Comparison of ENCODE assay signal across 1 cellular context in genomic region chr15:58110999-58111717, GRCh38.
TF ChIP-seq lines count a peak whose summit lies in the region.

No MANE protein-coding gene starts in this region.

TF ChIP-seq in K562, 482 proteins besides CTCF, POLR2A, EP300 and RAD21 (continued from another document and continues in another):
- TF ChIP-seq CUX1 (CRISPR knock-in tag; IDR thresholded peaks at IDR 0.05) (no peak; the same call in 1 of the 2 replicates), ZNF184 (CRISPR knock-in tag; IDR thresholded peaks at IDR 0.05) (no peak), ZEB2 (IDR thresholded peaks at IDR 0.05) (peak; percentile 100), CHCHD3 (CRISPR knock-in tag; IDR thresholded peaks at IDR 0.05) (no peak), PCBP1 (IDR thresholded peaks at IDR 0.05; ENCODE audit: low read depth, low read length, poor library complexity, severe bottlenecking) (no peak), ZC3H4 (CRISPR knock-in tag; IDR thresholded peaks at IDR 0.05; ENCODE audit: borderline replicate concordance) (no peak), ZBTB2 (IDR thresholded peaks at IDR 0.05) (peak; percentile 92), ZNF175 (CRISPR knock-in tag; IDR thresholded peaks at IDR 0.05; ENCODE audit: low read depth) (no peak), IRF2 (CRISPR knock-in tag; IDR thresholded peaks at IDR 0.05) (no peak), CBFB (CRISPR knock-in tag; IDR thresholded peaks at IDR 0.05) (no peak), ZNF263 (CRISPR knock-in tag; IDR thresholded peaks at IDR 0.05; ENCODE audit: borderline replicate concordance) (no peak), THAP12 (CRISPR knock-in tag; IDR thresholded peaks at IDR 0.05) (no peak), ZNF124 (CRISPR knock-in tag; IDR thresholded peaks at IDR 0.05) (no peak), CGGBP1 (CRISPR knock-in tag; IDR thresholded peaks at IDR 0.05) (no peak), TRIM25 (IDR thresholded peaks at IDR 0.05; ENCODE audit: borderline replicate concordance) (no peak), FOXK2 (conservative IDR thresholded peaks at IDR 0.05 in 1 of 2, IDR thresholded peaks at IDR 0.05 in 1 of 2; ENCODE audit: low read depth in 2 of 2) (peak; percentile 62 to 71; a peak in 3 of 4 replicates), FOXP1 (CRISPR knock-in tag; IDR thresholded peaks at IDR 0.05) (no peak), KHSRP (IDR thresholded peaks at IDR 0.05) (peak; percentile 62), SRF (CRISPR knock-in tag; IDR thresholded peaks at IDR 0.05) (no peak), ZBED1 (IDR thresholded peaks at IDR 0.05) (no peak), HDAC1 (IDR thresholded peaks at IDR 0.05) (peak; percentile 50 to 97; a peak in 3 of 4 replicates), FOXO4 (CRISPR knock-in tag; IDR thresholded peaks at IDR 0.05) (no peak), KLF6 (CRISPR knock-in tag; IDR thresholded peaks at IDR 0.05; ENCODE audit: borderline replicate concordance) (no peak), MAX (CRISPR knock-in tag; IDR thresholded peaks at IDR 0.05) (no peak), SIN3A (IDR thresholded peaks at IDR 0.05; ENCODE audit: borderline replicate concordance in 2 of 2, control insufficient read depth in 1 of 2, low read depth in 2 of 2, low read length in 2 of 2) (no peak), EWSR1 (IDR thresholded peaks at IDR 0.05; ENCODE audit: borderline replicate concordance, low read depth, partially characterized antibody) (no peak), ZNF407 (IDR thresholded peaks at IDR 0.05; ENCODE audit: low read depth) (peak; percentile 29; the same call in 1 of the 2 replicates), ZSCAN32 (CRISPR knock-in tag; IDR thresholded peaks at IDR 0.05) (no peak), C11orf30 (IDR thresholded peaks at IDR 0.05; ENCODE audit: low read depth) (peak; percentile 98), ZBTB7A (IDR thresholded peaks at IDR 0.05; ENCODE audit: borderline replicate concordance, control insufficient read depth, low read depth, low read length) (peak; percentile 24; the same call in 1 of the 2 replicates), TARDBP (IDR thresholded peaks at IDR 0.05) (no peak), STAT5A (IDR thresholded peaks at IDR 0.05; ENCODE audit: borderline replicate concordance, low read length) (peak; percentile 97), ZFP36 (IDR thresholded peaks at IDR 0.05; ENCODE audit: low read depth, low read length, partially characterized antibody) (no peak), PREB (CRISPR knock-in tag; IDR thresholded peaks at IDR 0.05) (no peak), DNMT1 (IDR thresholded peaks at IDR 0.05) (no peak), ZNF134 (CRISPR knock-in tag; conservative IDR thresholded peaks at IDR 0.05) (no peak), SP2 (IDR thresholded peaks at IDR 0.05; ENCODE audit: extremely low read depth, low read depth, low read length, poor library complexity, severe bottlenecking) (no peak), MTA1 (IDR thresholded peaks at IDR 0.05; ENCODE audit: borderline replicate concordance) (peak; percentile 93), MTF1 (CRISPR knock-in tag; IDR thresholded peaks at IDR 0.05; ENCODE audit: borderline replicate concordance) (no peak), BHLHE40 (IDR thresholded peaks at IDR 0.05; ENCODE audit: low read length) (peak; percentile 17; the same call in 1 of the 2 replicates), SETDB1 (IDR thresholded peaks at IDR 0.05; ENCODE audit: low read length) (no peak)
